In genomic region chr11:104332110-104332509, GRCh38 we compare ENCODE assay signal across 12 cellular contexts.
DNase-seq lines count a peak whose midpoint lies in the region; ATAC-seq and TF ChIP-seq lines count a peak whose summit lies in the region.
"Had no signal": no experiment of that assay in that cellular context is flagged by ENCODE, and none has a peak within 500 bp of the region (broad histone marks: within the 10 kb centered on the region; RNA-seq: fewer than 3 reads in every experiment).

No MANE protein-coding gene starts in this region.

- 44 to 55% methylated on average over 4 of the region's 4 CpGs for WGBS in transverse colon (ENCODE audit: low coverage in 1 of 2), 2 donors

- H3K27ac Mint-ChIP-seq in endothelial cell (ENCODE audit: unreplicated experiment) = no peak overlapping the region

- no peaks in the 10 kb centered on the region for H3K79me2 ChIP-seq in MM.1S (ENCODE audit: low read length)

- H3K4me2 ChIP-seq in MM.1S (ENCODE audit: low read depth, low read length) = no peak overlapping the region
- H3K4me2 ChIP-seq: BLaER1 treated with 17β-estradiol and CSF1 and Interleukin-3, amounts not matched to agents 10 nM and 100 nM had no signal

- H3K27ac ChIP-seq in cardiac muscle cell (no peak overlapping the region), MM.1S (ENCODE audit: low read length) (no peak overlapping the region), transverse colon (no peak overlapping the region)
- H3K27ac ChIP-seq: BLaER1 treated with 17β-estradiol and CSF1 and Interleukin-3, amounts not matched to agents 10 nM and 100 nM had no signal

- H3K9me3 ChIP-seq in cardiac muscle cell (ENCODE audit: low read depth) (no peaks in the 10 kb centered on the region), MM.1S (replicated peaks; ENCODE audit: insufficient read depth, low read length) (no peaks in the 10 kb centered on the region), transverse colon (no peaks in the 10 kb centered on the region)

- H3K9me3 Mint-ChIP-seq in endothelial cell (ENCODE audit: unreplicated experiment) = no peaks in the 10 kb centered on the region

- H3K9ac ChIP-seq in MM.1S (ENCODE audit: low read length) = no peak overlapping the region
- H3K9ac ChIP-seq: BLaER1 treated with 17β-estradiol and CSF1 and Interleukin-3, amounts not matched to agents 10 nM and 100 nM had no signal

- no peaks in the 10 kb centered on the region for H3K27me3 ChIP-seq in cardiac muscle cell
- H3K27me3 ChIP-seq in MM.1S (replicated peaks; ENCODE audit: insufficient read depth, low read length) = no peaks in the 10 kb centered on the region
- H3K27me3 ChIP-seq in transverse colon = no peaks in the 10 kb centered on the region
- H3K27me3 ChIP-seq: BLaER1 treated with 17β-estradiol and CSF1 and Interleukin-3, amounts not matched to agents 10 nM and 100 nM had no signal

- TF ChIP-seq POLR2A in transverse colon (IDR thresholded peaks at IDR 0.05) = no peak

- H3K36me3 Mint-ChIP-seq in endothelial cell (ENCODE audit: low read depth, unreplicated experiment) = no peaks in the 10 kb centered on the region

- H3K9me2 ChIP-seq in MM.1S (replicated peaks; ENCODE audit: insufficient read depth, low read length) = no peaks in the 10 kb centered on the region

- H3K36me3 ChIP-seq in cardiac muscle cell = no peaks in the 10 kb centered on the region
- H3K36me3 ChIP-seq in MM.1S (replicated peaks; ENCODE audit: insufficient read depth, low read length) = no peaks in the 10 kb centered on the region
- no peaks in the 10 kb centered on the region for H3K36me3 ChIP-seq in transverse colon
- H3K36me3 ChIP-seq: BLaER1 treated with 17β-estradiol and CSF1 and Interleukin-3, amounts not matched to agents 10 nM and 100 nM had no signal

- H3K27me3 Mint-ChIP-seq in endothelial cell (ENCODE audit: unreplicated experiment) = no peaks in the 10 kb centered on the region

- no peak for TF ChIP-seq EP300 in transverse colon (IDR thresholded peaks at IDR 0.05; ENCODE audit: low read depth)

- DNase-seq in cardiac muscle cell (ENCODE audit: low read depth in 1 of 2, low spot score in 1 of 2) (peak in 1 of 2 donors; percentile 38), left cardiac atrium (no peak), MM.1S (no peak), endothelial cell (ENCODE audit: low spot score) (peak; percentile 53), transverse colon (peak; percentile 17), SHP77 treated with DMSO at 0.1 percent for 48 hours (lab: John Stamatoyannopoulos, UW) (no peak), GDM1 (lab: John Stamatoyannopoulos, UW) (no peak)
- DNase-seq: foreskin melanocyte, NCI-H1436 treated with DMSO at 0.1 percent for 48 hours, T-helper 9 cell had no signal

- H3K4me3 ChIP-seq in cardiac muscle cell (no peak overlapping the region), MM.1S (ENCODE audit: low read length) (no peak overlapping the region), transverse colon (no peak overlapping the region)
- H3K4me3 ChIP-seq: BLaER1 treated with 17β-estradiol and CSF1 and Interleukin-3, amounts not matched to agents 10 nM and 100 nM had no signal

- ATAC-seq in left cardiac atrium (no peak), HG02678 (IDR thresholded peaks at IDR 0.05; ENCODE audit: unreplicated experiment) (no peak)

- in situ Hi-C loops in transverse colon (cut with MboI; ENCODE audit: low pct_ligation_motif_present in 1 of 4, low pct_unique_long_range_greater_than_20kb in 1 of 4, low sequenced_read_pairs in 3 of 4) = no loop called here

- H3K4me1 Mint-ChIP-seq in endothelial cell (ENCODE audit: unreplicated experiment) = no peaks in the 10 kb centered on the region

- H4K20me1 ChIP-seq in MM.1S (ENCODE audit: insufficient read depth, low read length) = no peaks in the 10 kb centered on the region
- H4K20me1 ChIP-seq: BLaER1 treated with 17β-estradiol and CSF1 and Interleukin-3, amounts not matched to agents 10 nM and 100 nM had no signal

- TF ChIP-seq CTCF in cardiac muscle cell (IDR thresholded peaks at IDR 0.05; ENCODE audit: low read depth, low read length) (peak; percentile 25), MM.1S (IDR thresholded peaks at IDR 0.05; ENCODE audit: low read length) (peak; percentile 22), endothelial cell (IDR thresholded peaks at IDR 0.05; ENCODE audit: unreplicated experiment) (peak; percentile 41), transverse colon (IDR thresholded peaks at IDR 0.05) (no peak)

- H3K4me3 Mint-ChIP-seq in endothelial cell (ENCODE audit: unreplicated experiment) = no peak overlapping the region

- no peaks in the 10 kb centered on the region for H3K4me1 ChIP-seq in cardiac muscle cell (ENCODE audit: low read depth)
- H3K4me1 ChIP-seq in MM.1S (ENCODE audit: low read length) = no peaks in the 10 kb centered on the region
- H3K4me1 ChIP-seq in transverse colon = no peaks in the 10 kb centered on the region
- H3K4me1 ChIP-seq: BLaER1 treated with 17β-estradiol and CSF1 and Interleukin-3, amounts not matched to agents 10 nM and 100 nM had no signal

- H2AFZ ChIP-seq in MM.1S (ENCODE audit: low read length) = no peak overlapping the region

- no peaks in the 10 kb centered on the region for H3F3A ChIP-seq in MM.1S (ENCODE audit: insufficient read depth, low read length)

- intact Hi-C loops in left cardiac atrium (cut with DNase I) = no loop called here
- intact Hi-C loops in transverse colon (cut with DNase I; ENCODE audit: low total_unique reads) = no loop called here

Comparison
In these comparisons a context has a peak if more than half of its experiments do, and no peak if none do; other contexts are left out.
1. DNase-seq: peak in endothelial cell (single experiment) and transverse colon (single experiment); none in left cardiac atrium (single experiment), MM.1S (single experiment), SHP77 treated with DMSO at 0.1 percent for 48 hours (single experiment) and GDM1 (single experiment).
2. CTCF ChIP-seq: peak in cardiac muscle cell (single experiment), MM.1S (single experiment) and endothelial cell (single experiment); none in transverse colon (0 of 5).